Comparison of ENCODE assay signal across 8 cellular contexts in the genomic region with DNA sequence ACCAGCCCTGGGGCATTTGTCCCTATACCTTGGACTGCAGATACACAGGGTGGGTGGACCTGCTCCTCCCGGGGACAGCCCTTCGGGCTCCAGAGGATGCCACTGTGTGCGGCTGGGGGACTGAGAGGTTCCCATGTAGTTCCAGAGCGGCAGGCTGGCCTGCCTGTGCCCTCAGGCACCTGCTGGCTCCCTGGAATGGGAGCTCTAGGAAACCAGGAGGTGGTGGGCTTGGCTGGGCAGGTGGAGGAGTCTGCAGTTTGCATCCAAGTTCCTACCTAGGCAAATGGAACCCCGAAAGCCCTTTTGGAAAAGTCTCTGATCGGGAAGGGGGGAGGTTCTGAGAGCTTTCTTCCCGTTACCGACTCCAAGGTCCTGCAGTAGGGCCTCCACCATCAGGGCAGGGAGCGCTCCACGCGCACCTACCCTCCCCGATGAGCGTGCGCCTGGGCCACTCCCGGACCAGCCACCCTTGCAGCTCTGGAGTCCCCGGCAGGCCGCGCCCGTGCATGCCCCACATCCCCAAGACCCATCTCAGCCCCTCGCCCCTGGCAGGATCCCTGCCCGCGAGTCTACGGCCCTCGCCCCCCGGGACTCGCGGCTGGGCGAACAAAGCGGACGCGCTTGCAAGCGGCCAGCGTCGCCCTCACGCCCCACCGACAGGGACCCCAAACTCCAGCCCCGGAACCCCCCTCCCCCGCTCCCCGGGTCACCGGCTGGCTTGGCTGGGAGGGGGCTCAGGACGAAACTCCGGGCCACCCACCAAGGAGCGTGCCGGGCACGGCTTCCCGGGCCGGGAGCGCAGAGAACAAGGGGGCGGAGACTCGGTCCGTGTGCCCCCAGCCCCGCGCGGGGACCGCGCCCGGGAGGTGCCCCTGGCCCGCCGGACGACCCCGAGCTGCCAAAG. TPM values are rescaled to one million over a fixed set of nuclear protein-coding genes. Genes with fewer than 3 reads are reported as not detected.
A peak's percentile ranks its signal among the peaks of the same experiment; 100 is the strongest.
DNase-seq lines count a peak whose midpoint lies in the region; ATAC-seq and TF ChIP-seq lines count a peak whose summit lies in the region.

No MANE protein-coding gene starts in this region.

- no peak overlapping the region for H3K23ac ChIP-seq in trophoblast cell (ENCODE audit: low read length)

- H3K27ac ChIP-seq in trophoblast cell (ENCODE audit: low read depth, low read length) = no peak overlapping the region

- H3K4me3 ChIP-seq in foreskin fibroblast (ENCODE audit: low read depth in 1 of 2, low read length in 2 of 2) (peak overlapping the region; percentile 47 to 59), trophoblast cell (ENCODE audit: low read depth, low read length) (peak overlapping the region; percentile 62)

- DNase-seq in DMS 273 (lab: John Stamatoyannopoulos, UW; ENCODE audit: unreplicated experiment) (peak; percentile 56), DMS 273 treated with DMSO at 0.1 percent for 48 hours (lab: John Stamatoyannopoulos, UW) (no peak), T-cell (no peak), foreskin fibroblast (peak in 1 of 2 donors; percentile 39), trophoblast cell (peak in 1 of 2 donors; percentile 31), H4 (ENCODE audit: low spot score) (no peak)
- DNase-seq in stimulated activated CD4-positive, alpha-beta T cell treated with anti-CD3 and anti-CD28 coated beads, Interleukin-2, amount 100 ng/mL, for 48 hours = no peak

- TF ChIP-seq CTCF in foreskin fibroblast (IDR thresholded peaks at IDR 0.05; ENCODE audit: low read depth, low read length) = no peak

- H2BK12ac ChIP-seq in trophoblast cell (ENCODE audit: low read length) = no peak overlapping the region

- H4K8ac ChIP-seq in trophoblast cell (ENCODE audit: low read depth, low read length) = peak overlapping the region; percentile 56

- peaks cover 11 to 28% of the 10 kb centered on the region in 2 experiments for H3K4me1 ChIP-seq in trophoblast cell (ENCODE audit: control insufficient read depth in 1 of 2, insufficient read depth in 2 of 2, low read length in 2 of 2)

- peak overlapping the region; percentile 73 to 78 (median 75) for H3K4me3 Mint-ChIP-seq in T-cell

- no peak overlapping the region for H3K27ac Mint-ChIP-seq in T-cell

- H2BK5ac ChIP-seq in trophoblast cell (ENCODE audit: low read depth, low read length, poor library complexity) = no peak overlapping the region

- H3K4ac ChIP-seq in trophoblast cell (ENCODE audit: low read depth, low read length) = peak overlapping the region; percentile 51

- no CpG with 5 or more reads among the region's 61 CpGs for WGBS in trophoblast cell (ENCODE audit: extremely low coverage, insufficient coverage, insufficient read length)

- H3K79me2 ChIP-seq in trophoblast cell (ENCODE audit: control insufficient read depth, insufficient read depth, low read length, poor library complexity) = peaks cover 2% of the 10 kb centered on the region

- H2AFZ ChIP-seq in trophoblast cell (ENCODE audit: insufficient read depth, low read length, poor library complexity) = peak overlapping the region; percentile 77

- H3K9me3 Mint-ChIP-seq in T-cell = no peaks in the 10 kb centered on the region

- no peaks in the 10 kb centered on the region for H3K36me3 ChIP-seq in trophoblast cell (ENCODE audit: control insufficient read depth in 1 of 2, insufficient read depth in 2 of 2, low read length in 2 of 2)

- H3K36me3 Mint-ChIP-seq in T-cell = no peaks in the 10 kb centered on the region

- H3K79me1 ChIP-seq in trophoblast cell (ENCODE audit: low read length) = peaks cover 6% of the 10 kb centered on the region

- no peak overlapping the region for H3K18ac ChIP-seq in trophoblast cell (ENCODE audit: low read length)

- H3K27me3 Mint-ChIP-seq in T-cell = peaks cover 0 to 7% of the 10 kb centered on the region in 2 donors

- peaks cover 3% of the 10 kb centered on the region for H3K27me3 ChIP-seq in trophoblast cell (ENCODE audit: insufficient read depth, low read length)

- no peaks in the 10 kb centered on the region for H3K9me3 ChIP-seq in trophoblast cell (ENCODE audit: insufficient read depth, low read depth, low read length)

- H2BK120ac ChIP-seq in trophoblast cell (ENCODE audit: insufficient read depth, low read length, poor library complexity) = no peak overlapping the region

- POLR2A ChIA-PET in T-cell (lab: Charles Lee) = no interaction called here

- no peak overlapping the region for H4K12ac ChIP-seq in trophoblast cell (ENCODE audit: low read depth, low read length)

- H3K9ac ChIP-seq in trophoblast cell (ENCODE audit: low read length) = no peak overlapping the region

- CTCF ChIA-PET in T-cell (lab: Charles Lee) = interaction anchor here in 1 of 2 donors (0.6 kb wide), 1 partner anchor 17 kb away, joined by 4 read pairs; no protein-coding TSS in a partner anchor

- ATAC-seq in T-cell (replicated peaks in 1 of 4) (no peak), GM19452 (IDR thresholded peaks at IDR 0.05; ENCODE audit: unreplicated experiment) (no peak)

- H3K4me1 Mint-ChIP-seq in T-cell = peaks cover 15 to 25% (median 20%) of the 10 kb centered on the region in 3 donors

- peak overlapping the region; percentile 72 for H3K4me2 ChIP-seq in trophoblast cell (ENCODE audit: low read length)

- peak overlapping the region; percentile 54 for H4K91ac ChIP-seq in trophoblast cell (ENCODE audit: low read depth, low read length)

- no peak overlapping the region for H2AK5ac ChIP-seq in trophoblast cell (ENCODE audit: low read length)

- peak overlapping the region; percentile 43 for H3K14ac ChIP-seq in trophoblast cell (ENCODE audit: low read length)

RNA-seq across cellular contexts. Expression of gene DBNDD1, which starts 0.7 kb away (rescaled TPM):
- total RNA-seq in T-cell = 1 to 10 TPM in 2 of 5 donors, under 1 TPM in 3; 0.70 to 3.6 (median 0.88) TPM
- 9.9 and 10.6 TPM in 2 replicates for polyA plus RNA-seq in trophoblast cell (2013)
- 8.7 and 11.7 TPM in 2 replicates for total RNA-seq in H4 (2014; rRNA removed; shearing (Covaris generic))

RNA-seq across cellular contexts. Expression of gene PRDM7, which starts 58.6 kb away (rescaled TPM):
- not detected for total RNA-seq in T-cell
- polyA plus RNA-seq in trophoblast cell (2013) = not detected in 2 replicates
- total RNA-seq in H4 (2014; rRNA removed; shearing (Covaris generic)) = not detected in 2 replicates
